In genomic region chr2:168192839-168193616, GRCh38 we compare ENCODE assay signal across 9 cellular contexts. TPM values are rescaled to one million over a fixed set of nuclear protein-coding genes. Genes with fewer than 3 reads are reported as not detected.
A peak's percentile ranks its signal among the peaks of the same experiment; 100 is the strongest.
DNase-seq lines count a peak whose midpoint lies in the region; ATAC-seq and TF ChIP-seq lines count a peak whose summit lies in the region.
"Had no signal": no experiment of that assay in that cellular context is flagged by ENCODE, and none has a peak within 500 bp of the region (broad histone marks: within the 10 kb centered on the region; RNA-seq: fewer than 3 reads in every experiment).

No MANE protein-coding gene starts in this region.

- DNase-seq in T-helper 22 cell (ENCODE audit: low read depth) (peak; percentile 21), glutamatergic neuron (no peak), occipital lobe (lab: John Stamatoyannopoulos, UW) (no peak), prostate gland (ENCODE audit: low spot score) (no peak), NCI-H446 (lab: John Stamatoyannopoulos, UW) (no peak)
- DNase-seq: NCI-H526 treated with DMSO at 0.1 percent for 48 hours had no signal

- no peak overlapping the region for H3K4me3 Mint-ChIP-seq in glutamatergic neuron (ENCODE audit: unreplicated experiment)

- no peak for ATAC-seq in GM18505 (IDR thresholded peaks at IDR 0.05; ENCODE audit: unreplicated experiment)

- TF ChIP-seq POLR2A in prostate gland (IDR thresholded peaks at IDR 0.05) (no peak), GM18505 (IDR thresholded peaks at IDR 0.05; ENCODE audit: borderline replicate concordance, extremely low read depth, insufficient read depth, insufficient read length) (no peak)

- no peaks in the 10 kb centered on the region; a peak in 1 of 22 replicates for H3K9me3 ChIP-seq in BLaER1 treated with 17β-estradiol and CSF1 and Interleukin-3, amounts not matched to agents 10 nM and 100 nM (replicated peaks in 1 of 11)
- H3K9me3 ChIP-seq in KOPT-K1 (ENCODE audit: insufficient read depth, low read length, poor library complexity, severe bottlenecking) (no peaks in the 10 kb centered on the region), prostate gland (no peaks in the 10 kb centered on the region)

- peak overlapping the region in 4 of 11 experiments; percentile 1 to 54 (median 30); a peak in 5 of 22 replicates for H3K9ac ChIP-seq in BLaER1 treated with 17β-estradiol and CSF1 and Interleukin-3, amounts not matched to agents 10 nM and 100 nM

- H3K4me3 ChIP-seq in BLaER1 treated with 17β-estradiol and CSF1 and Interleukin-3, amounts not matched to agents 10 nM and 100 nM, result 0 out of 20 replicates have a peak overlapping the region, but pooled peaks of 1 of the 10 experiments have one; percentile 2
- no peak overlapping the region for H3K4me3 ChIP-seq in prostate gland

- H3K4me1 ChIP-seq in BLaER1 treated with 17β-estradiol and CSF1 and Interleukin-3, amounts not matched to agents 10 nM and 100 nM, result peaks cover 53 to 98% (median 85%) of the 10 kb centered on the region in 10 experiments
- peaks cover 6% of the 10 kb centered on the region for H3K4me1 ChIP-seq in prostate gland (replicated peaks)

- peak overlapping the region; percentile 52 to 88 (median 81) for H3K4me2 ChIP-seq in BLaER1 treated with 17β-estradiol and CSF1 and Interleukin-3, amounts not matched to agents 10 nM and 100 nM

- H3K27ac ChIP-seq in BLaER1 treated with 17β-estradiol and CSF1 and Interleukin-3, amounts not matched to agents 10 nM and 100 nM, result peak overlapping the region in 6 of 11 experiments; percentile 1 to 67 (median 28); a peak in 7 of 22 replicates
- H3K27ac ChIP-seq in KOPT-K1 (ENCODE audit: low read depth, low read length, poor library complexity, severe bottlenecking) (peak overlapping the region; percentile 73), prostate gland (peak overlapping the region in 1 of 2 donors; percentile 6)

- H3K9me3 Mint-ChIP-seq in glutamatergic neuron (ENCODE audit: unreplicated experiment), result peaks cover 2% of the 10 kb centered on the region

- TF ChIP-seq CTCF in glutamatergic neuron (IDR thresholded peaks at IDR 0.05; ENCODE audit: partially characterized antibody, unreplicated experiment) (no peak), prostate gland (IDR thresholded peaks at IDR 0.05) (no peak)

- H3K36me3 Mint-ChIP-seq in glutamatergic neuron (ENCODE audit: unreplicated experiment), result no peaks in the 10 kb centered on the region

- H3K27me3 ChIP-seq in BLaER1 treated with 17β-estradiol and CSF1 and Interleukin-3, amounts not matched to agents 10 nM and 100 nM, result no peaks in the 10 kb centered on the region
- H3K27me3 ChIP-seq in prostate gland (replicated peaks; ENCODE audit: insufficient read depth), result no peaks in the 10 kb centered on the region

- H3K27ac Mint-ChIP-seq in glutamatergic neuron (ENCODE audit: unreplicated experiment), result peak overlapping the region; percentile 30

- 55% methylated on average over 3 of the region's 3 CpGs for WGBS in prostate gland

- intact Hi-C loops in prostate gland (cut with DNase I), result no loop called here

- peaks cover 0 to 19% (median 5%) of the 10 kb centered on the region in 11 experiments; a peak in 6 of 22 replicates for H4K20me1 ChIP-seq in BLaER1 treated with 17β-estradiol and CSF1 and Interleukin-3, amounts not matched to agents 10 nM and 100 nM

- no peaks in the 10 kb centered on the region for H3K27me3 Mint-ChIP-seq in glutamatergic neuron (ENCODE audit: unreplicated experiment)

- peaks cover 0 to 37% (median 0%) of the 10 kb centered on the region in 11 experiments; a peak in 5 of 22 replicates for H3K36me3 ChIP-seq in BLaER1 treated with 17β-estradiol and CSF1 and Interleukin-3, amounts not matched to agents 10 nM and 100 nM
- H3K36me3 ChIP-seq in KOPT-K1 (ENCODE audit: insufficient read depth, low read length), result no peaks in the 10 kb centered on the region
- no peaks in the 10 kb centered on the region for H3K36me3 ChIP-seq in prostate gland

- H3K4me1 Mint-ChIP-seq in glutamatergic neuron (ENCODE audit: low read depth, unreplicated experiment), result peaks cover 27% of the 10 kb centered on the region

RNA-seq across cellular contexts. Expression of gene STK39, which starts 54.4 kb away (rescaled TPM):
- total RNA-seq in glutamatergic neuron (ENCODE audit: unreplicated experiment) (35.9 TPM), occipital lobe (38.1 TPM), prostate gland (10 to 100 TPM; 32.2 to 54.7 TPM)
